1 cellular context compared by ENCODE assay signal in the genomic region with DNA sequence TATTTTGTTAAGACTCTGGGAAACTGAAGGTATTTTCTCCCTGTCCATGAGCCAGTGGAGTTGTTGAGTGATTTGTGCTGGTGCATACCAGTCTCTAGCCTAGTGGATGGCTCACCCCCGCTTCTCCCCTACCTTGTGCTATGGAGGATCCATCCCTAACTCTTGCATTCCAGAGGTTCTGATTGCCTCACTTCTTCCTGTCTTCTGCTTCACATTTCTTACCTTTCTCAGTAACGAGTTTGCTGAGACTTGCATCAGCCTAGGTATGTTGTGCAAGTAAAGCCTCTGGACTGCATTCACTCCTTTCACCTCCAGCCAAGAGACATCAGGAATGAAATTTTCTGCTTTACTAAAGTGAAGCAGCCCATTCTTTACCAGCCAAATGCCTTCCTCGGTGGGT.
TF ChIP-seq lines count a peak whose summit lies in the region.

No MANE protein-coding gene starts in this region.

TF ChIP-seq in GM12878, 131 proteins besides CTCF, POLR2A, EP300 and RAD21 (continued from another document):
- TF ChIP-seq, protein P1, sequence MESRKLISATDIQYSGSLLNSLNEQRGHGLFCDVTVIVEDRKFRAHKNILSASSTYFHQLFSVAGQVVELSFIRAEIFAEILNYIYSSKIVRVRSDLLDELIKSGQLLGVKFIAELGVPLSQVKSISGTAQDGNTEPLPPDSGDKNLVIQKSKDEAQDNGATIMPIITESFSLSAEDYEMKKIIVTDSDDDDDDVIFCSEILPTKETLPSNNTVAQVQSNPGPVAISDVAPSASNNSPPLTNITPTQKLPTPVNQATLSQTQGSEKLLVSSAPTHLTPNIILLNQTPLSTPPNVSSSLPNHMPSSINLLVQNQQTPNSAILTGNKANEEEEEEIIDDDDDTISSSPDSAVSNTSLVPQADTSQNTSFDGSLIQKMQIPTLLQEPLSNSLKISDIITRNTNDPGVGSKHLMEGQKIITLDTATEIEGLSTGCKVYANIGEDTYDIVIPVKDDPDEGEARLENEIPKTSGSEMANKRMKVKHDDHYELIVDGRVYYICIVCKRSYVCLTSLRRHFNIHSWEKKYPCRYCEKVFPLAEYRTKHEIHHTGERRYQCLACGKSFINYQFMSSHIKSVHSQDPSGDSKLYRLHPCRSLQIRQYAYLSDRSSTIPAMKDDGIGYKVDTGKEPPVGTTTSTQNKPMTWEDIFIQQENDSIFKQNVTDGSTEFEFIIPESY (IDR thresholded peaks at IDR 0.05), result no peak
- TF ChIP-seq SUPT20H (IDR thresholded peaks at IDR 0.05; ENCODE audit: borderline replicate concordance, control insufficient read depth, low read depth, low read length) (no peak), SREBF1 (IDR thresholded peaks at IDR 0.05; ENCODE audit: low read length) (no peak), EED (IDR thresholded peaks at IDR 0.05; ENCODE audit: low read depth) (no peak), EZH2 (IDR thresholded peaks at IDR 0.05; ENCODE audit: borderline replicate concordance, control insufficient read depth, low read depth, low read length) (no peak), SMC3 (IDR thresholded peaks at IDR 0.05; ENCODE audit: borderline replicate concordance, low read length) (0 out of 2 replicates have a peak, but pooled peaks have one; percentile 13), NFIC (IDR thresholded peaks at IDR 0.05; ENCODE audit: low read depth, low read length) (no peak), KAT2A (conservative IDR thresholded peaks at IDR 0.05; ENCODE audit: control insufficient read depth, low read depth, low read length) (no peak), ATF7 (IDR thresholded peaks at IDR 0.05; ENCODE audit: low read depth) (no peak), IKZF2 (IDR thresholded peaks at IDR 0.05) (no peak), CHD4 (IDR thresholded peaks at IDR 0.05) (no peak)
- TF ChIP-seq, protein P2, sequence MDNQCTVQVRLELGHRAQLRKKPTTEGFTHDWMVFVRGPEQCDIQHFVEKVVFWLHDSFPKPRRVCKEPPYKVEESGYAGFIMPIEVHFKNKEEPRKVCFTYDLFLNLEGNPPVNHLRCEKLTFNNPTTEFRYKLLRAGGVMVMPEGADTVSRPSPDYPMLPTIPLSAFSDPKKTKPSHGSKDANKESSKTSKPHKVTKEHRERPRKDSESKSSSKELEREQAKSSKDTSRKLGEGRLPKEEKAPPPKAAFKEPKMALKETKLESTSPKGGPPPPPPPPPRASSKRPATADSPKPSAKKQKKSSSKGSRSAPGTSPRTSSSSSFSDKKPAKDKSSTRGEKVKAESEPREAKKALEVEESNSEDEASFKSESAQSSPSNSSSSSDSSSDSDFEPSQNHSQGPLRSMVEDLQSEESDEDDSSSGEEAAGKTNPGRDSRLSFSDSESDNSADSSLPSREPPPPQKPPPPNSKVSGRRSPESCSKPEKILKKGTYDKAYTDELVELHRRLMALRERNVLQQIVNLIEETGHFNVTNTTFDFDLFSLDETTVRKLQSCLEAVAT (IDR thresholded peaks at IDR 0.05), result peak; percentile 9; the same call in 1 of the 2 replicates
- TF ChIP-seq, protein P3, sequence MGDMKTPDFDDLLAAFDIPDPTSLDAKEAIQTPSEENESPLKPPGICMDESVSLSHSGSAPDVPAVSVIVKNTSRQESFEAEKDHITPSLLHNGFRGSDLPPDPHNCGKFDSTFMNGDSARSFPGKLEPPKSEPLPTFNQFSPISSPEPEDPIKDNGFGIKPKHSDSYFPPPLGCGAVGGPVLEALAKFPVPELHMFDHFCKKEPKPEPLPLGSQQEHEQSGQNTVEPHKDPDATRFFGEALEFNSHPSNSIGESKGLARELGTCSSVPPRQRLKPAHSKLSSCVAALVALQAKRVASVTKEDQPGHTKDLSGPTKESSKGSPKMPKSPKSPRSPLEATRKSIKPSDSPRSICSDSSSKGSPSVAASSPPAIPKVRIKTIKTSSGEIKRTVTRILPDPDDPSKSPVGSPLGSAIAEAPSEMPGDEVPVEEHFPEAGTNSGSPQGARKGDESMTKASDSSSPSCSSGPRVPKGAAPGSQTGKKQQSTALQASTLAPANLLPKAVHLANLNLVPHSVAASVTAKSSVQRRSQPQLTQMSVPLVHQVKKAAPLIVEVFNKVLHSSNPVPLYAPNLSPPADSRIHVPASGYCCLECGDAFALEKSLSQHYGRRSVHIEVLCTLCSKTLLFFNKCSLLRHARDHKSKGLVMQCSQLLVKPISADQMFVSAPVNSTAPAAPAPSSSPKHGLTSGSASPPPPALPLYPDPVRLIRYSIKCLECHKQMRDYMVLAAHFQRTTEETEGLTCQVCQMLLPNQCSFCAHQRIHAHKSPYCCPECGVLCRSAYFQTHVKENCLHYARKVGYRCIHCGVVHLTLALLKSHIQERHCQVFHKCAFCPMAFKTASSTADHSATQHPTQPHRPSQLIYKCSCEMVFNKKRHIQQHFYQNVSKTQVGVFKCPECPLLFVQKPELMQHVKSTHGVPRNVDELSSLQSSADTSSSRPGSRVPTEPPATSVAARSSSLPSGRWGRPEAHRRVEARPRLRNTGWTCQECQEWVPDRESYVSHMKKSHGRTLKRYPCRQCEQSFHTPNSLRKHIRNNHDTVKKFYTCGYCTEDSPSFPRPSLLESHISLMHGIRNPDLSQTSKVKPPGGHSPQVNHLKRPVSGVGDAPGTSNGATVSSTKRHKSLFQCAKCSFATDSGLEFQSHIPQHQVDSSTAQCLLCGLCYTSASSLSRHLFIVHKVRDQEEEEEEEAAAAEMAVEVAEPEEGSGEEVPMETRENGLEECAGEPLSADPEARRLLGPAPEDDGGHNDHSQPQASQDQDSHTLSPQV (IDR thresholded peaks at IDR 0.05), result no peak
TF ChIP-seq in GM12878: peak in this region for 6.
